Comparison of ENCODE assay signal across 8 cellular contexts in genomic region chr14:106530423-106531107, GRCh38.
DNase-seq lines count a peak whose midpoint lies in the region; ATAC-seq and TF ChIP-seq lines count a peak whose summit lies in the region.

No MANE protein-coding gene starts in this region.

- H3K9ac ChIP-seq in OCI-LY3 (ENCODE audit: low read length), result no peak overlapping the region

- H3K27ac ChIP-seq in OCI-LY3 (ENCODE audit: low read length), result no peak overlapping the region

- H2AFZ ChIP-seq in OCI-LY3 (ENCODE audit: low read depth, low read length), result no peak overlapping the region

- H3K36me3 ChIP-seq in OCI-LY3 (replicated peaks; ENCODE audit: low read depth, low read length), result no peaks in the 10 kb centered on the region

- H3K4me3 ChIP-seq in OCI-LY3 (ENCODE audit: low read length), result 0 out of 2 replicates have a peak overlapping the region, but pooled peaks have one; percentile 7

- H3K4me2 ChIP-seq in OCI-LY3 (ENCODE audit: low read length), result no peak overlapping the region; the same call in 1 of the 2 replicates

- TF ChIP-seq CTCF in GM10248 (IDR thresholded peaks at IDR 0.05; ENCODE audit: control extremely low read depth, extremely low read depth, low read depth, missing control alignments), result peak; percentile 81
- TF ChIP-seq CTCF in OCI-LY3 (IDR thresholded peaks at IDR 0.05; ENCODE audit: low read depth, low read length), result peak; percentile 42

- peak; percentile 25 for DNase-seq in GM10248 (ENCODE audit: extremely low spot score)
- peak; percentile 33 for DNase-seq in germinal center (ENCODE audit: low spot score)
- no peak for DNase-seq in nucleus accumbens (lab: John Stamatoyannopoulos, UW)
- DNase-seq in NCI-H446 (lab: John Stamatoyannopoulos, UW), result no peak
- DNase-seq in effector CD8-positive, alpha-beta T cell (lab: John Stamatoyannopoulos, UW), result no peak
- DNase-seq in RKO (ENCODE audit: low spot score), result no peak

- no peaks in the 10 kb centered on the region for H3K4me1 ChIP-seq in OCI-LY3 (ENCODE audit: low read length)

- H3K27me3 ChIP-seq in OCI-LY3 (ENCODE audit: low read depth, low read length), result peaks cover 43% of the 10 kb centered on the region

- no peaks in the 10 kb centered on the region for H4K20me1 ChIP-seq in OCI-LY3 (ENCODE audit: insufficient read depth, low read length)

- peaks cover 10% of the 10 kb centered on the region; the same call in 1 of the 2 replicates for H3K9me3 ChIP-seq in OCI-LY3 (ENCODE audit: insufficient read depth, low read length)

- peak; percentile 84 for ATAC-seq in GM21737 (IDR thresholded peaks at IDR 0.05; ENCODE audit: unreplicated experiment)

- no peaks in the 10 kb centered on the region for H3K79me2 ChIP-seq in OCI-LY3 (ENCODE audit: low read length)

- POLR2A ChIA-PET in GM10248 (lab: Yijun Ruan, JAX), result interaction anchor here (0.6 kb wide), 1 partner anchor 8 kb away, joined by 3 read pairs; no protein-coding TSS in a partner anchor

- CTCF ChIA-PET in GM10248 (lab: Yijun Ruan, JAX), result interaction anchor here (0.7 to 14.0 kb wide), 69 partner anchors 10 to 1229 kb away, joined by 3 to 235 read pairs (median 5); no protein-coding TSS in a partner anchor

Comparison
In these comparisons a context has a peak if more than half of its experiments do, and no peak if none do; other contexts are left out.
1. DNase-seq: peak in GM10248 (single experiment) and germinal center (single experiment); none in nucleus accumbens (0 of 56), NCI-H446 (0 of 2), effector CD8-positive, alpha-beta T cell (single experiment) and RKO (single experiment).